ENCODE assay signal across 12 cellular contexts in the genomic region with DNA sequence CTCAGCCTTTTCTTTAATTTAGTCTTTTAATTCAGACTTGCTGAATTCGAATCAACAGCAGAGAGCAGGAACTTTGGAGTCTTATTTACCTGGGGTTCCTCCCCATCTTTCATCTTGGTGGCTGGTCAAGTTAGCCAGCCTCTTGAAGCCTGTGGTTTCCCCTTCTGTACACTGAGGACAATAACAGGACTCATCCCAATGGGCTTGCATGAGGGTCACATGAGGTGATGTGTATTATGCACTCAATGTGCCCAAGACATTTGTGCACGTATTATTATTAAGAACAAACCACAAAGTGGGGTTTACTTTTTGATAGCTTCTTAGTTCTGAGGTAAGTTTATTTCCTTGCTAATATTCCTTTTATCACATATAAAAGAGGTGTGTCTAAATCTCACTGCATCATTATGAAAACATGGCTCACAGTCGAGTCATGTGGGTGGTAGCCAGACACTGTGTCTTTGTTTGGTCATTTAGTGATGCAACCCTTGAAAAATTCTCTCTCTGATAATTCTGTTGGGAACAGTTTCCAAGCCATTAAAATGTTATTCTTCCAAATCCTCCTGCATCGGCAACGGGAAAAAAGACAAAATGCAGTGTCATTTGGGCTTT.
DNase-seq lines count a peak whose midpoint lies in the region; ATAC-seq and TF ChIP-seq lines count a peak whose summit lies in the region.
"Had no signal": no experiment of that assay in that cellular context is flagged by ENCODE, and none has a peak within 500 bp of the region (broad histone marks: within the 10 kb centered on the region; RNA-seq: fewer than 3 reads in every experiment).

No MANE protein-coding gene starts in this region.

- in situ Hi-C loops in GM23248 (cut with MboI) (no loop called here), astrocyte of the cerebellum (cut with HindIII; ENCODE audit: low sequenced_read_pairs) (no loop called here), gastrocnemius medialis (cut with MboI; ENCODE audit: low sequenced_read_pairs in 4 of 4) (no loop called here)

- H3K36me3 Mint-ChIP-seq in activated CD4-positive, alpha-beta T cell treated with anti-CD3 and anti-CD28 coated beads, Interleukin-2, amount 10 ng/mL, durations not matched to agents 7 days and 5 days (ENCODE audit: low read depth): no peaks in the 10 kb centered on the region

- no peaks in the 10 kb centered on the region for H4K20me1 ChIP-seq in GM23248 (ENCODE audit: insufficient read depth)

- peaks cover 10% of the 10 kb centered on the region for H3K27me3 Mint-ChIP-seq in activated CD4-positive, alpha-beta T cell treated with anti-CD3 and anti-CD28 coated beads, Interleukin-2, amount 10 ng/mL, durations not matched to agents 7 days and 5 days

- no peaks in the 10 kb centered on the region for H3K9me2 ChIP-seq in GM23248 (ENCODE audit: insufficient read depth)

- no peaks in the 10 kb centered on the region for H3K9me3 Mint-ChIP-seq in activated CD4-positive, alpha-beta T cell treated with anti-CD3 and anti-CD28 coated beads, Interleukin-2, amount 10 ng/mL, durations not matched to agents 7 days and 5 days
- H3K9me3 Mint-ChIP-seq: activated naive CD4-positive, alpha-beta T cell treated with anti-CD3 and anti-CD28 coated beads for 36 hours had no signal

- no peak for TF ChIP-seq POLR2A in gastrocnemius medialis (IDR thresholded peaks at IDR 0.05)

- ATAC-seq in gastrocnemius medialis (peak; percentile 56 to 62), GM19467 (IDR thresholded peaks at IDR 0.05; ENCODE audit: unreplicated experiment) (no peak)

- peak overlapping the region; percentile 61 for H3K9ac ChIP-seq in GM23248

- DNase-seq in GM23248: peak; percentile 92
- DNase-seq in astrocyte of the cerebellum (ENCODE audit: low read depth): peak; percentile 56
- DNase-seq in globus pallidus (ENCODE audit: low spot score): peak; percentile 83
- no peak for DNase-seq in gastrocnemius medialis
- DNase-seq in activated CD4-positive, alpha-beta T cell treated with anti-CD3 and anti-CD28 coated beads, Interleukin-2, amount 10 ng/mL, durations not matched to agents 7 days and 5 days: no peak
- no peak for DNase-seq in activated CD4-positive, alpha-beta T cell treated with anti-CD3 and anti-CD28 coated beads for 4 hours
- no peak for DNase-seq in NCI-H526 (lab: John Stamatoyannopoulos, UW)
- DNase-seq: activated naive CD4-positive, alpha-beta T cell treated with anti-CD3 and anti-CD28 coated beads for 36 hours; GDM1; NCI-H526 treated with DMSO at 0.1 percent for 48 hours had no signal

- H3K4me3 ChIP-seq in GM23248 (0 out of 2 replicates have a peak overlapping the region, but pooled peaks have one; percentile 23), astrocyte of the cerebellum (ENCODE audit: low read depth, low read length) (no peak overlapping the region), gastrocnemius medialis (no peak overlapping the region)

- POLR2A ChIA-PET in activated CD4-positive, alpha-beta T cell treated with anti-CD3 and anti-CD28 coated beads, Interleukin-2, amount 10 ng/mL, durations not matched to agents 7 days and 5 days (lab: Charles Lee): no interaction called here

- intact Hi-C loops in gastrocnemius medialis (cut with DNase I; ENCODE audit: low total_unique reads): no loop called here

- H3K27me3 ChIP-seq in GM23248 (replicated peaks; ENCODE audit: insufficient read depth): no peaks in the 10 kb centered on the region
- H3K27me3 ChIP-seq in gastrocnemius medialis: no peaks in the 10 kb centered on the region

- H3F3A ChIP-seq in GM23248 (ENCODE audit: insufficient read depth): no peaks in the 10 kb centered on the region

- no peak for TF ChIP-seq CTCF in astrocyte of the cerebellum (IDR thresholded peaks at IDR 0.05; ENCODE audit: low read depth, low read length, missing control alignments)
- no peak for TF ChIP-seq CTCF in gastrocnemius medialis (IDR thresholded peaks at IDR 0.05 in 4 of 5, conservative IDR thresholded peaks at IDR 0.05 in 1 of 5)

- H3K27ac ChIP-seq in GM23248 (peak overlapping the region; percentile 73), gastrocnemius medialis (no peak overlapping the region)

- H3K9me3 ChIP-seq in GM23248 (ENCODE audit: low read depth) (no peaks in the 10 kb centered on the region), gastrocnemius medialis (no peaks in the 10 kb centered on the region)

- peaks cover 17% of the 10 kb centered on the region for H3K4me1 ChIP-seq in GM23248 (ENCODE audit: insufficient read depth)
- peaks cover 0 to 6% of the 10 kb centered on the region in 2 donors for H3K4me1 ChIP-seq in gastrocnemius medialis

- H3K4me1 Mint-ChIP-seq in activated CD4-positive, alpha-beta T cell treated with anti-CD3 and anti-CD28 coated beads, Interleukin-2, amount 10 ng/mL, durations not matched to agents 7 days and 5 days: no peaks in the 10 kb centered on the region

- H3K4me2 ChIP-seq in GM23248 (ENCODE audit: unreplicated experiment): peak overlapping the region; percentile 62

- H3K36me3 ChIP-seq in GM23248 (ENCODE audit: low read depth) (no peaks in the 10 kb centered on the region), gastrocnemius medialis (no peaks in the 10 kb centered on the region)

- no peaks in the 10 kb centered on the region for H3K79me2 ChIP-seq in GM23248 (ENCODE audit: insufficient read depth)

- CTCF ChIA-PET in activated CD4-positive, alpha-beta T cell treated with anti-CD3 and anti-CD28 coated beads, Interleukin-2, amount 10 ng/mL, durations not matched to agents 7 days and 5 days (lab: Charles Lee): no interaction called here

- H2AFZ ChIP-seq in GM23248: peak overlapping the region; percentile 15; the same call in 1 of the 2 replicates

- 11% methylated on average over 5 of the region's 5 CpGs for WGBS in GM23248 (ENCODE audit: low coverage in 1 of 2, low lambda C conversion rate in 2 of 2, missing lambda C conversion rate in 2 of 2), 2 experiments

- H3K4me3 Mint-ChIP-seq in activated CD4-positive, alpha-beta T cell treated with anti-CD3 and anti-CD28 coated beads, Interleukin-2, amount 10 ng/mL, durations not matched to agents 7 days and 5 days: no peak overlapping the region
- H3K4me3 Mint-ChIP-seq: activated naive CD4-positive, alpha-beta T cell treated with anti-CD3 and anti-CD28 coated beads for 36 hours had no signal

- H3K27ac Mint-ChIP-seq in activated CD4-positive, alpha-beta T cell treated with anti-CD3 and anti-CD28 coated beads, Interleukin-2, amount 10 ng/mL, durations not matched to agents 7 days and 5 days: no peak overlapping the region
- H3K27ac Mint-ChIP-seq: activated naive CD4-positive, alpha-beta T cell treated with anti-CD3 and anti-CD28 coated beads for 36 hours; progenitor cell of endocrine pancreas had no signal

Comparison
In these comparisons a context has a peak if more than half of its experiments do, and no peak if none do; other contexts are left out.
1. DNase-seq: peak in GM23248 (single experiment), astrocyte of the cerebellum (single experiment) and globus pallidus (single experiment); none in gastrocnemius medialis (0 of 2), activated CD4-positive, alpha-beta T cell treated with anti-CD3 and anti-CD28 coated beads, Interleukin-2, amount 10 ng/mL, durations not matched to agents 7 days and 5 days (single experiment), activated CD4-positive, alpha-beta T cell treated with anti-CD3 and anti-CD28 coated beads for 4 hours (0 of 2) and NCI-H526 (0 of 2).